8 cellular contexts compared by ENCODE assay signal in the genomic region with DNA sequence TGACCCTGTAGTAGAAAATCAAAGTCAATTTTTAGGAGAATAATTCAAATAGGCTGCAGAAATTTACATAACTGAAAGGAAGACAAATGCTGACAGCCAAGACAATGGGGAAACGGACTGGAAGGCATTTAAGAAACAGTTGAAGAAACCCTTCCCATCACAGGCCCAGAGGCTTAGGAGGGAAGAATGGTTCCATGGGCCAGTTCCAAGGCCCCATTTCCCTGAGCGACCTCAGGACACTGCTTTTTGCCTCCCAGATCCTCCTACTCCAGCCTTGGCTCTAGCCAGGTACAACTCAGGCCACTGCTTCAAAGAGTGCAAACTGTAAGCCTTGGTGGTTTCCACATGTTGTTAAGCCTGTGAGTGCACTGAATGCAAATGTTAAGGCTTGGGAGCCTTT.
"Had no signal": no experiment of that assay in that cellular context is flagged by ENCODE, and none has a peak within 500 bp of the region (broad histone marks: within the 10 kb centered on the region; RNA-seq: fewer than 3 reads in every experiment).

No MANE protein-coding gene starts in this region.

- DNase-seq: GDM1, GF-D8 had no signal

- FAIRE-seq: G401.6, GM12878, GM12891, GM12892, GM18507, GM19239 had no signal

- H3K4me3 ChIP-seq: GM12878 had no signal

- ATAC-seq: GM12878 had no signal
